15 cellular contexts compared by ENCODE assay signal in genomic region chr11:131533164-131533563, GRCh38.
DNase-seq lines count a peak whose midpoint lies in the region; ATAC-seq and TF ChIP-seq lines count a peak whose summit lies in the region.
"Had no signal": no experiment of that assay in that cellular context is flagged by ENCODE, and none has a peak within 500 bp of the region (broad histone marks: within the 10 kb centered on the region; RNA-seq: fewer than 3 reads in every experiment).

No MANE protein-coding gene starts in this region.

- WGBS in GM23248 (ENCODE audit: low coverage in 1 of 2, low lambda C conversion rate in 2 of 2, missing lambda C conversion rate in 2 of 2), 2 experiments, result 6 to 8% methylated on average over 8 of the region's 8 CpGs

- no peak for TF ChIP-seq CTCF in GM13977 (IDR thresholded peaks at IDR 0.05; ENCODE audit: extremely low read depth, insufficient read depth, missing control alignments)

- no peak overlapping the region for H3K9ac ChIP-seq in GM23248
- H3K9ac ChIP-seq: BLaER1 had no signal

- no peaks in the 10 kb centered on the region for H3K4me1 ChIP-seq in GM23248 (ENCODE audit: insufficient read depth)
- H3K4me1 ChIP-seq: Caco-2 had no signal

- no peaks in the 10 kb centered on the region for H3K9me2 ChIP-seq in GM23248 (ENCODE audit: insufficient read depth)

- no peaks in the 10 kb centered on the region for H3K36me3 ChIP-seq in GM23248 (ENCODE audit: low read depth)
- H3K36me3 ChIP-seq: BLaER1 had no signal

- no peaks in the 10 kb centered on the region for H4K20me1 ChIP-seq in GM23248 (ENCODE audit: insufficient read depth)
- H4K20me1 ChIP-seq: BLaER1 had no signal

- no peak for ATAC-seq in GM19395 (IDR thresholded peaks at IDR 0.05; ENCODE audit: unreplicated experiment)
- ATAC-seq: GM23338 had no signal

- no peaks in the 10 kb centered on the region for H3K79me2 ChIP-seq in GM23248 (ENCODE audit: insufficient read depth)

- DNase-seq in NCI-H82 (lab: John Stamatoyannopoulos, UW), result peak; percentile 60
- peak; percentile 59 for DNase-seq in left kidney (ENCODE audit: low read depth, low spot score)
- DNase-seq in GM13977 (ENCODE audit: low spot score), result no peak
- DNase-seq in GM23248, result no peak
- DNase-seq: 8988T; AML-193; Caco-2; CD8-positive, alpha-beta memory T cell; GF-D8; H7 had no signal

- no peak overlapping the region for H2AFZ ChIP-seq in GM23248
- H2AFZ ChIP-seq: GM23338 had no signal

- no peaks in the 10 kb centered on the region for H3K9me3 ChIP-seq in GM23248 (ENCODE audit: low read depth)
- H3K9me3 ChIP-seq: BLaER1, Caco-2 had no signal

- H3K4me3 ChIP-seq in GM23248, result no peak overlapping the region
- H3K4me3 ChIP-seq: BLaER1, GM23338 had no signal

- H3F3A ChIP-seq in GM23248 (ENCODE audit: insufficient read depth), result no peaks in the 10 kb centered on the region

- H3K27ac ChIP-seq in cingulate gyrus (ENCODE audit: low read depth, low read length), result peak overlapping the region; percentile 93
- peak overlapping the region; percentile 93 for H3K27ac ChIP-seq in temporal lobe (ENCODE audit: low read depth, low read length)
- no peak overlapping the region for H3K27ac ChIP-seq in GM23248
- H3K27ac ChIP-seq: BLaER1 had no signal

- in situ Hi-C loops in GM13977 (cut with MboI; ENCODE audit: low pct_unique_long_range_greater_than_20kb, low sequenced_read_pairs, unreplicated experiment), result no loop called here
- in situ Hi-C loops in GM23248 (cut with MboI), result no loop called here

- peaks cover 95% of the 10 kb centered on the region for H3K27me3 ChIP-seq in GM23248 (replicated peaks; ENCODE audit: insufficient read depth)
- H3K27me3 ChIP-seq: BLaER1 had no signal

- no peak overlapping the region for H3K4me2 ChIP-seq in GM23248 (ENCODE audit: unreplicated experiment)
- H3K4me2 ChIP-seq: BLaER1, GM23338 had no signal

Comparison
In these comparisons a context has a peak if more than half of its experiments do, and no peak if none do; other contexts are left out.
1. DNase-seq: peak in NCI-H82 (single experiment) and left kidney (single experiment); none in GM13977 (single experiment) and GM23248 (single experiment).